ENCODE assay signal across 7 cellular contexts in the genomic region with DNA sequence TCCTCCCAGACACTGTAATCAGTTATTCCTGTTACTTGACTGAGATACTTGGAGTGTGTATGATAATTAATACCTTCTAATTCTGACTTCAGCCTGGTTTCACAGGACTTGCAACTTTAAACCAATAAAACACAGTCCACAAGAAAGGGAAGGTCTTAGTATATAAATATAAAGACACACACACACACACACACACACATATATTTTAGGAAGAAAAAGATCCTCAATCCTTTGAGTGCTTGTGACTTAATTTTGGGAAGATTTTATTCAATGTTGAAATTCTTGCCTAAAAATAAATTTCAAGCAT. TPM values are rescaled to one million over a fixed set of nuclear protein-coding genes. Genes with fewer than 3 reads are reported as not detected.
A peak's percentile ranks its signal among the peaks of the same experiment; 100 is the strongest.
DNase-seq lines count a peak whose midpoint lies in the region; ATAC-seq and TF ChIP-seq lines count a peak whose summit lies in the region.

No MANE protein-coding gene starts in this region.

- TF ChIP-seq CTCF in GM20000 (IDR thresholded peaks at IDR 0.05; ENCODE audit: extremely low read depth, missing control alignments) (no peak), fibroblast of pulmonary artery (IDR thresholded peaks at IDR 0.05; ENCODE audit: low read length, missing control alignments) (no peak)

- H3K27me3 ChIP-seq in skeletal muscle satellite cell (ENCODE audit: control insufficient read depth, insufficient read depth, low read length) = no peaks in the 10 kb centered on the region

- ATAC-seq in HG02852 (IDR thresholded peaks at IDR 0.05; ENCODE audit: unreplicated experiment) = no peak

- peak overlapping the region; percentile 79 for H3K4me2 ChIP-seq in skeletal muscle satellite cell (ENCODE audit: low read length)

- peaks cover 27% of the 10 kb centered on the region for H3K4me1 ChIP-seq in skeletal muscle satellite cell (ENCODE audit: control insufficient read depth, insufficient read depth, low read length)

- H3K36me3 ChIP-seq in SK-N-MC (ENCODE audit: insufficient read depth, low read length) (no peaks in the 10 kb centered on the region), skeletal muscle satellite cell (ENCODE audit: insufficient read depth, low read length) (no peaks in the 10 kb centered on the region)

- H3K9ac ChIP-seq in SK-N-MC (ENCODE audit: insufficient read length) = peak overlapping the region; percentile 83
- H3K9ac ChIP-seq in skeletal muscle satellite cell (ENCODE audit: low read depth, low read length) = peak overlapping the region; percentile 97

- H3K9me3 ChIP-seq in SK-N-MC (ENCODE audit: low read depth, low read length) = no peaks in the 10 kb centered on the region
- no peaks in the 10 kb centered on the region for H3K9me3 ChIP-seq in skeletal muscle satellite cell (replicated peaks; ENCODE audit: low read length)

- peak overlapping the region; percentile 79 for H3K27ac ChIP-seq in SK-N-MC

- DNase-seq in GM20000 (ENCODE audit: low spot score) (peak; percentile 17), SK-N-MC (ENCODE audit: low read depth, low spot score) (peak; percentile 28), fibroblast of pulmonary artery (ENCODE audit: low read depth) (no peak), cortex of kidney (lab: John Stamatoyannopoulos, UW) (no peak)
- no peak for DNase-seq in stimulated activated CD8-positive, alpha-beta memory T cell treated with anti-CD3 and anti-CD28 coated beads, Interleukin-4, amount 100 ng/mL, for 48 hours

- H3K4me3 ChIP-seq in SK-N-MC (peak overlapping the region; percentile 90), fibroblast of pulmonary artery (replicated peaks; ENCODE audit: low read depth, low read length) (peak overlapping the region; percentile 79), skeletal muscle satellite cell (ENCODE audit: low read length) (peak overlapping the region; percentile 83)

RNA-seq across cellular contexts. Expression of gene VPS54, which starts 0.7 kb away (rescaled TPM):
- 12.2 and 15.2 TPM in 2 replicates for total RNA-seq in skeletal muscle satellite cell (2012; rRNA removed)

Comparison
In these comparisons a context has a peak if more than half of its experiments do, and no peak if none do; other contexts are left out.
1. DNase-seq: peak in GM20000 (single experiment) and SK-N-MC (single experiment); none in fibroblast of pulmonary artery (single experiment), cortex of kidney (single experiment) and stimulated activated CD8-positive, alpha-beta memory T cell treated with anti-CD3 and anti-CD28 coated beads, Interleukin-4, amount 100 ng/mL, for 48 hours (single experiment).
2. Peak in every context shown above with its lines, with median percentiles within 50 percentile points of each other: H3K4me3 ChIP-seq.